Comparison of ENCODE assay signal across 8 cellular contexts in genomic region chr4:101020956-101021355, GRCh38.
A peak's percentile ranks its signal among the peaks of the same experiment; 100 is the strongest.
DNase-seq lines count a peak whose midpoint lies in the region; ATAC-seq and TF ChIP-seq lines count a peak whose summit lies in the region.

No MANE protein-coding gene starts in this region.

- H3K9me3 ChIP-seq in IMR-90 (ENCODE audit: control insufficient read depth, insufficient read depth, low read length) (no peaks in the 10 kb centered on the region), neural cell (ENCODE audit: low read length) (no peaks in the 10 kb centered on the region), osteoblast (ENCODE audit: low read depth, low read length) (no peaks in the 10 kb centered on the region)

- no peak overlapping the region for H2AK5ac ChIP-seq in IMR-90 (ENCODE audit: low read depth, low read length)

- no CpG with 5 or more reads among the region's 4 CpGs for WGBS in IMR-90 (ENCODE audit: extremely low coverage in 2 of 2, insufficient read length in 1 of 2), 2 experiments

- BruUV-seq in IMR-90 (replicated peaks; lab: Mats Ljungman, UMichigan) = no TSS peak

- 0 out of 2 replicates have a peak overlapping the region, but pooled peaks have one; percentile 5 for H2BK120ac ChIP-seq in IMR-90 (ENCODE audit: low read depth, low read length)

- H3K79me1 ChIP-seq in IMR-90 (ENCODE audit: low read depth in 1 of 2, low read length in 2 of 2) = no peaks in the 10 kb centered on the region

- H3K9ac ChIP-seq in IMR-90 (ENCODE audit: low read depth, low read length) (no peak overlapping the region), neural cell (ENCODE audit: low read length) (no peak overlapping the region)

- TF ChIP-seq RAD21 in IMR-90 (IDR thresholded peaks at IDR 0.05; ENCODE audit: low read length) = no peak
- no peak for TF ChIP-seq RAD21 in neural cell (conservative IDR thresholded peaks at IDR 0.05)

- no peaks in the 10 kb centered on the region for H3F3A ChIP-seq in neural cell (ENCODE audit: insufficient read depth, low read length, poor library complexity, severe bottlenecking)

- H3K18ac ChIP-seq in IMR-90 (ENCODE audit: low read depth, low read length) = no peak overlapping the region

- H3K9me1 ChIP-seq in IMR-90 (ENCODE audit: insufficient read depth, low read length) = peaks cover 2% of the 10 kb centered on the region; the same call in 1 of the 2 replicates

- CTCF ChIA-PET in IMR-90 (lab: Yijun Ruan, JAX) = interaction anchor here (0.6 kb wide), 1 partner anchor 378 kb away, joined by 7 read pairs; no protein-coding TSS in a partner anchor

- H3K4me2 ChIP-seq in IMR-90 (ENCODE audit: low read depth, low read length) (peak overlapping the region; percentile 74; the same call in 1 of the 2 replicates), neural cell (ENCODE audit: low read length) (no peak overlapping the region), osteoblast (ENCODE audit: insufficient read depth, low read length) (no peak overlapping the region)

- no peak overlapping the region for H2AK9ac ChIP-seq in IMR-90 (replicated peaks; ENCODE audit: low read depth, low read length, poor library complexity)

- dilution Hi-C loops in IMR-90 (cut with HindIII; ENCODE audit: low sequenced_read_pairs, unreplicated experiment) = no loop called here

- H3K4me1 ChIP-seq in IMR-90 (ENCODE audit: control insufficient read depth, insufficient read depth, low read length) (peaks cover 17% of the 10 kb centered on the region), osteoblast (ENCODE audit: insufficient read depth, low read length) (peaks cover 22% of the 10 kb centered on the region)

- H3K56ac ChIP-seq in IMR-90 (ENCODE audit: extremely low read depth, insufficient read depth, low read length) = no peak overlapping the region

- H3K23ac ChIP-seq in IMR-90 (ENCODE audit: low read depth, low read length) = no peak overlapping the region

- POLR2A ChIA-PET in IMR-90 (lab: Charles Lee; ENCODE audit: unreplicated experiment) = interaction anchor here (0.6 to 0.7 kb wide), 2 partner anchors 56 to 257 kb away, joined by 3 to 4 read pairs; no protein-coding TSS in a partner anchor

- no peaks in the 10 kb centered on the region for H3K27me3 ChIP-seq in IMR-90 (ENCODE audit: control insufficient read depth, insufficient read depth, low read length)
- H3K27me3 ChIP-seq in neural cell (ENCODE audit: insufficient read depth, low read depth, low read length) = no peaks in the 10 kb centered on the region
- H3K27me3 ChIP-seq in osteoblast (ENCODE audit: insufficient read depth, low read length) = no peaks in the 10 kb centered on the region

- TF ChIP-seq POLR2A in GM18505 (IDR thresholded peaks at IDR 0.05; ENCODE audit: borderline replicate concordance, extremely low read depth, insufficient read depth, insufficient read length) (no peak), IMR-90 (IDR thresholded peaks at IDR 0.05; ENCODE audit: low read depth, low read length) (no peak)

- H3K4me3 ChIP-seq in IMR-90 (ENCODE audit: insufficient read depth, low read depth, low read length) (no peak overlapping the region), neural cell (ENCODE audit: low read length) (no peak overlapping the region), osteoblast (ENCODE audit: insufficient read depth, low read length) (no peak overlapping the region)

- ATAC-seq in GM18505 (IDR thresholded peaks at IDR 0.05; ENCODE audit: unreplicated experiment) (peak; percentile 70), GM21786 (IDR thresholded peaks at IDR 0.05; ENCODE audit: unreplicated experiment) (peak; percentile 56), IMR-90 (ENCODE audit: low read depth) (peak; percentile 78)

- TF ChIP-seq EP300 in neural cell (conservative IDR thresholded peaks at IDR 0.05; ENCODE audit: poor library complexity, severe bottlenecking) = no peak

- peak overlapping the region; percentile 59; the same call in 1 of the 2 replicates for H2BK20ac ChIP-seq in IMR-90 (ENCODE audit: low read depth, low read length)

- DNase-seq in IMR-90 (peak; percentile 75), amniotic stem cell (lab: John Stamatoyannopoulos, UW) (peak; percentile 7), foreskin melanocyte (no peak), osteoblast (ENCODE audit: insufficient read length, low spot score, missing footprints) (no peak), 8988T (no peak)

- H4K91ac ChIP-seq in IMR-90 (ENCODE audit: insufficient read depth, low read depth, low read length) = no peak overlapping the region

- H3K9me2 ChIP-seq in neural cell (ENCODE audit: insufficient read depth, low read length) = no peaks in the 10 kb centered on the region

- H3K27ac ChIP-seq in IMR-90 (ENCODE audit: insufficient read depth, low read length) = no peak overlapping the region
- H3K27ac ChIP-seq in neural cell (ENCODE audit: low read length) = no peak overlapping the region
- no peak overlapping the region for H3K27ac ChIP-seq in osteoblast (ENCODE audit: low read depth, low read length)

- H4K8ac ChIP-seq in IMR-90 (ENCODE audit: low read depth in 2 of 2, low read length in 2 of 2) = no peak overlapping the region

- intact Hi-C loops in IMR-90 (cut with micrococcal nuclease) = no loop called here

- H3K79me2 ChIP-seq in neural cell (replicated peaks; ENCODE audit: insufficient read depth, low read length) (no peaks in the 10 kb centered on the region), osteoblast (ENCODE audit: insufficient read depth, low read length) (no peaks in the 10 kb centered on the region)

- peak overlapping the region; percentile 7 for H2BK5ac ChIP-seq in IMR-90 (ENCODE audit: low read depth, low read length, poor library complexity, severe bottlenecking)

- 0 out of 2 replicates have a peak overlapping the region, but pooled peaks have one; percentile 10 for H3K14ac ChIP-seq in IMR-90 (replicated peaks; ENCODE audit: low read depth, low read length)

- no peak overlapping the region for H2BK15ac ChIP-seq in IMR-90 (ENCODE audit: low read depth, low read length)

- in situ Hi-C loops in IMR-90 (cut with MboI; ENCODE audit: low sequenced_read_pairs) = no loop called here

- H4K20me1 ChIP-seq in IMR-90 (ENCODE audit: insufficient read depth, low read length) = no peaks in the 10 kb centered on the region
- H4K20me1 ChIP-seq in neural cell (ENCODE audit: insufficient read depth) = no peaks in the 10 kb centered on the region
- no peaks in the 10 kb centered on the region for H4K20me1 ChIP-seq in osteoblast (ENCODE audit: insufficient read depth, low read length)

- H2AFZ ChIP-seq in IMR-90 (replicated peaks; ENCODE audit: low read length, poor library complexity) (peak overlapping the region; percentile 26), neural cell (ENCODE audit: low read depth, low read length) (no peak overlapping the region), osteoblast (ENCODE audit: low read length) (no peak overlapping the region)

- no peak overlapping the region for H4K5ac ChIP-seq in IMR-90 (ENCODE audit: low read depth, low read length)

- no peak for TF ChIP-seq CTCF in IMR-90 (conservative IDR thresholded peaks at IDR 0.05; ENCODE audit: low read depth, low read length)
- TF ChIP-seq CTCF in neural cell (IDR thresholded peaks at IDR 0.05; ENCODE audit: poor library complexity, severe bottlenecking) = no peak
- no peak for TF ChIP-seq CTCF in osteoblast (IDR thresholded peaks at IDR 0.05; ENCODE audit: extremely low read depth, low read depth, low read length)

- peak overlapping the region; percentile 6 for H3K4ac ChIP-seq in IMR-90 (ENCODE audit: low read depth, low read length)

- peaks cover 1% of the 10 kb centered on the region; the same call in 1 of the 2 replicates for H3K36me3 ChIP-seq in IMR-90 (ENCODE audit: control insufficient read depth, insufficient read depth, low read length)
- H3K36me3 ChIP-seq in neural cell (ENCODE audit: insufficient read depth, low read length) = peaks cover 4% of the 10 kb centered on the region
- no peaks in the 10 kb centered on the region for H3K36me3 ChIP-seq in osteoblast (ENCODE audit: insufficient read depth, low read length)

TF ChIP-seq in IMR-90, 13 proteins besides CTCF, POLR2A, EP300 and RAD21:
- no peak for TF ChIP-seq MXI1 (IDR thresholded peaks at IDR 0.05; ENCODE audit: borderline replicate concordance, low read depth, low read length)
- no peak for TF ChIP-seq BHLHE40 (IDR thresholded peaks at IDR 0.05; ENCODE audit: low read depth, low read length)
- no peak for TF ChIP-seq USF2 (IDR thresholded peaks at IDR 0.05; ENCODE audit: low read depth, low read length)
- peak; percentile 38; the same call in 1 of the 2 replicates for TF ChIP-seq FOS (IDR thresholded peaks at IDR 0.05; ENCODE audit: low read depth, low read length)
- TF ChIP-seq MAFK (IDR thresholded peaks at IDR 0.05; ENCODE audit: low read depth, low read length) = no peak
- no peak for TF ChIP-seq SMC3 (IDR thresholded peaks at IDR 0.05; ENCODE audit: low read depth, low read length)
- no peak for TF ChIP-seq CEBPB (IDR thresholded peaks at IDR 0.05; ENCODE audit: low read depth, low read length)
TF ChIP-seq in IMR-90: peak in this region for 1.

TF ChIP-seq in neural cell, 6 proteins besides CTCF, POLR2A, EP300 and RAD21:
- no peak for TF ChIP-seq REST (IDR thresholded peaks at IDR 0.05; ENCODE audit: borderline replicate concordance)
- peak; percentile 12 for TF ChIP-seq POLR2AphosphoS5 (IDR thresholded peaks at IDR 0.05)

Comparison
In these comparisons a context has a peak if more than half of its experiments do, and no peak if none do; other contexts are left out.
1. DNase-seq: peak in IMR-90 (single experiment) and amniotic stem cell (single experiment); none in foreskin melanocyte (single experiment), osteoblast (single experiment) and 8988T (single experiment).
2. Peak in every context shown above with its lines, with median percentiles within 50 percentile points of each other: ATAC-seq.